Comparison of ENCODE assay signal across 9 cellular contexts in the genomic region with DNA sequence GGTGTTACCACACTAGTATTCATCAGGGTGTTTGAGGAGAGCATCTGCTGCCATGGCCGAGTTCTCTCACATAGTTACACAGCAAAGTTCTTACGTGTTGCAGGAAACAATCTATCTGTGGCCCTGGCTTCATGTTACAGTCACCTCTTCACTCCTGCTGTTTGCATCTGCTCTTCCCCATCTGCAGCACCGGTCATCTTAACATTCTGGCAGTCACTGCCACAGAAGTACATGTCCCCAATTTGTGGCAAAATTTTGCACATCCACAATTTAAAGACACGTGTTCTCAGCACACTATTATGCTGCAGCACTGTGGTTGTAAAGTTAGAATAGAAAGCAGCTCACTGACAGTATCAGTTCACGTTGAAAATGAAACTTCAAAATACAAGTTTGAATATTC. TPM values are rescaled to one million over a fixed set of nuclear protein-coding genes. Genes with fewer than 3 reads are reported as not detected.
DNase-seq lines count a peak whose midpoint lies in the region; ATAC-seq and TF ChIP-seq lines count a peak whose summit lies in the region.
"Had no signal": no experiment of that assay in that cellular context is flagged by ENCODE, and none has a peak within 500 bp of the region (broad histone marks: within the 10 kb centered on the region; RNA-seq: fewer than 3 reads in every experiment).

No MANE protein-coding gene starts in this region.

- no peak overlapping the region for H4K8ac ChIP-seq in mesendoderm (ENCODE audit: low read depth, low read length)

- H2BK120ac ChIP-seq in mesendoderm (ENCODE audit: low read depth, low read length) = no peak overlapping the region

- DNase-seq in NCI-H146 (lab: John Stamatoyannopoulos, UW) (peak; percentile 20), NCI-H146 treated with DMSO at 0.1 percent for 48 hours (lab: John Stamatoyannopoulos, UW; ENCODE audit: unreplicated experiment) (no peak), OCI-M1 (lab: John Stamatoyannopoulos, UW) (peak; percentile 16), mesendoderm (peak; percentile 52), thyroid gland (no peak), AML-193 (lab: John Stamatoyannopoulos, UW) (no peak), kidney glomerular epithelial cell (lab: John Stamatoyannopoulos, UW) (no peak)

- no peaks in the 10 kb centered on the region for H3K79me1 ChIP-seq in mesendoderm (ENCODE audit: low read length)

- H3K36me3 ChIP-seq in mesendoderm (ENCODE audit: control insufficient read depth, insufficient read depth, low read length) = no peaks in the 10 kb centered on the region
- H3K36me3 ChIP-seq in thyroid gland = no peaks in the 10 kb centered on the region
- H3K36me3 ChIP-seq: SJCRH30 had no signal

- intact Hi-C loops in thyroid gland (cut with DNase I) = no loop called here

- H3K23ac ChIP-seq in mesendoderm (ENCODE audit: low read length) = no peak overlapping the region

- H2AK5ac ChIP-seq in mesendoderm (ENCODE audit: low read length) = no peak overlapping the region

- H2BK5ac ChIP-seq in mesendoderm (ENCODE audit: low read length) = no peak overlapping the region

- H3K56ac ChIP-seq in mesendoderm (ENCODE audit: low read length) = no peak overlapping the region

- H3K4me3 ChIP-seq in mesendoderm (ENCODE audit: low read length) (no peak overlapping the region), thyroid gland (replicated peaks in 1 of 3) (no peak overlapping the region)
- H3K4me3 ChIP-seq: SJCRH30 had no signal

- H3K9ac ChIP-seq in mesendoderm (ENCODE audit: low read length) = no peak overlapping the region

- H3K4ac ChIP-seq in mesendoderm (ENCODE audit: low read depth, low read length) = no peak overlapping the region

- H3K9me3 ChIP-seq in thyroid gland = no peaks in the 10 kb centered on the region
- H3K9me3 ChIP-seq: SJCRH30 had no signal

- no peak overlapping the region for H3K4me2 ChIP-seq in mesendoderm (ENCODE audit: low read length)

- no peak overlapping the region for H3K18ac ChIP-seq in mesendoderm (ENCODE audit: low read length)

- H3K4me1 ChIP-seq in mesendoderm (ENCODE audit: control insufficient read depth, low read depth, low read length) = no peaks in the 10 kb centered on the region
- H3K4me1 ChIP-seq in thyroid gland = peaks cover 9 to 19% of the 10 kb centered on the region in 2 donors

- no peak for TF ChIP-seq POLR2A in thyroid gland (IDR thresholded peaks at IDR 0.05)

- no peak for TF ChIP-seq CTCF in thyroid gland (IDR thresholded peaks at IDR 0.05)

- no CpG with 5 or more reads among the region's 5 CpGs for WGBS in mesendoderm (ENCODE audit: extremely low coverage, insufficient coverage, low lambda C conversion rate)
- 34% methylated on average over 5 of the region's 5 CpGs for WGBS in thyroid gland, 2 donors

- H2BK15ac ChIP-seq in mesendoderm (replicated peaks; ENCODE audit: low read depth) = no peak overlapping the region

- H3K27ac ChIP-seq in mesendoderm (ENCODE audit: low read depth, low read length) (no peak overlapping the region), thyroid gland (no peak overlapping the region)
- H3K27ac ChIP-seq: SJCRH30 had no signal

- H4K5ac ChIP-seq in mesendoderm (ENCODE audit: low read length) = no peak overlapping the region

- ATAC-seq in HG02588 (IDR thresholded peaks at IDR 0.05; ENCODE audit: unreplicated experiment) = peak; percentile 48

- H3K27me3 ChIP-seq in mesendoderm (ENCODE audit: insufficient read depth, low read length, poor library complexity) = no peaks in the 10 kb centered on the region
- no peaks in the 10 kb centered on the region for H3K27me3 ChIP-seq in thyroid gland
- H3K27me3 ChIP-seq: SJCRH30 had no signal

- no peaks in the 10 kb centered on the region for H3K79me2 ChIP-seq in mesendoderm (ENCODE audit: control insufficient read depth, insufficient read depth, low read length)

RNA-seq across cellular contexts. Expression of a gene that starts 23.2 kb away (rescaled TPM):
- polyA plus RNA-seq in mesendoderm (2013, experiment 1 of 2) = 148 TPM
- polyA plus RNA-seq in mesendoderm (2013, experiment 2 of 2) = 159 TPM
- total RNA-seq in thyroid gland = 10 to 100 TPM; 56.6 to 89.9 (median 69.6) TPM

RNA-seq across cellular contexts. Expression of a gene that starts 47.6 kb away (rescaled TPM):
- 10.3 TPM for polyA plus RNA-seq in mesendoderm (2013, experiment 1 of 2)
- polyA plus RNA-seq in mesendoderm (2013, experiment 2 of 2) = 10.3 TPM
- total RNA-seq in thyroid gland = 10 to 100 TPM; 18.2 to 26.5 (median 19.7) TPM

RNA-seq across cellular contexts. Expression of a gene that starts 47.8 kb away (rescaled TPM):
- 23.4 TPM for polyA plus RNA-seq in mesendoderm (2013, experiment 1 of 2)
- polyA plus RNA-seq in mesendoderm (2013, experiment 2 of 2) = 22.4 TPM
- total RNA-seq in thyroid gland = 1 to 10 TPM; 1.2 to 2.3 (median 1.9) TPM

RNA-seq across cellular contexts. Expression of a gene that starts 54.4 kb away (rescaled TPM):
- 9.2 TPM for polyA plus RNA-seq in mesendoderm (2013, experiment 1 of 2)
- 9.7 TPM for polyA plus RNA-seq in mesendoderm (2013, experiment 2 of 2)
- 100 to 1,000 TPM in 2 of 4 donors, 10 to 100 TPM in 2; 65.7 to 201 (median 111) TPM for total RNA-seq in thyroid gland

Comparison
In these comparisons a context has a peak if more than half of its experiments do, and no peak if none do; other contexts are left out.
1. DNase-seq: peak in NCI-H146 (single experiment), OCI-M1 (single experiment) and mesendoderm (single experiment); none in NCI-H146 treated with DMSO at 0.1 percent for 48 hours (single experiment), thyroid gland (0 of 2), AML-193 (0 of 2) and kidney glomerular epithelial cell (single experiment).